In genomic region chr3:143124683-143125520, GRCh38 we compare ENCODE assay signal across 14 cellular contexts. TPM values are rescaled to one million over a fixed set of nuclear protein-coding genes. Genes with fewer than 3 reads are reported as not detected.
A peak's percentile ranks its signal among the peaks of the same experiment; 100 is the strongest.
DNase-seq lines count a peak whose midpoint lies in the region; ATAC-seq and TF ChIP-seq lines count a peak whose summit lies in the region.
"Had no signal": no experiment of that assay in that cellular context is flagged by ENCODE, and none has a peak within 500 bp of the region (broad histone marks: within the 10 kb centered on the region; RNA-seq: fewer than 3 reads in every experiment).

No MANE protein-coding gene starts in this region.

- H3K4me3 ChIP-seq in HUES6 (ENCODE audit: low read depth, low read length) (peak overlapping the region; percentile 32; the same call in 1 of the 2 replicates), adipocyte (ENCODE audit: low read length) (peak overlapping the region; percentile 36), PC-9 (no peak overlapping the region), tibial artery (no peak overlapping the region)
- H3K4me3 ChIP-seq: BLaER1, breast epithelium had no signal

- H3K36me3 ChIP-seq in HUES6 (ENCODE audit: control insufficient read depth, insufficient read depth, low read length): peaks cover 18% of the 10 kb centered on the region
- peaks cover 13% of the 10 kb centered on the region for H3K36me3 ChIP-seq in adipocyte (ENCODE audit: control insufficient read depth, insufficient read depth, low read length, severe bottlenecking)
- no peaks in the 10 kb centered on the region for H3K36me3 ChIP-seq in PC-9 (ENCODE audit: low read depth)
- no peaks in the 10 kb centered on the region for H3K36me3 ChIP-seq in tibial artery
- H3K36me3 ChIP-seq: BLaER1, breast epithelium had no signal

- no peaks in the 10 kb centered on the region for H3K9me2 ChIP-seq in PC-9 (ENCODE audit: insufficient read depth)

- BruUV-seq in PC-9 (replicated peaks; lab: Mats Ljungman, UMichigan): no TSS peak

- no peak overlapping the region for H2AFZ ChIP-seq in PC-9

- TF ChIP-seq CTCF in PC-9 (conservative IDR thresholded peaks at IDR 0.05) (no peak), tibial artery (IDR thresholded peaks at IDR 0.05) (no peak)

- no peak overlapping the region for H3K27ac ChIP-seq in HUES6 (ENCODE audit: low read depth, low read length)
- no peak overlapping the region for H3K27ac ChIP-seq in PC-9
- H3K27ac ChIP-seq in tibial artery: no peak overlapping the region
- H3K27ac ChIP-seq: BLaER1, breast epithelium, neutrophil had no signal

- H3K27me3 ChIP-seq in HUES6 (ENCODE audit: control insufficient read depth, insufficient read depth, low read length): peaks cover 12% of the 10 kb centered on the region
- no peaks in the 10 kb centered on the region for H3K27me3 ChIP-seq in adipocyte (replicated peaks; ENCODE audit: control insufficient read depth, insufficient read depth, low read length)
- H3K27me3 ChIP-seq in PC-9 (ENCODE audit: insufficient read depth, low read depth): no peaks in the 10 kb centered on the region
- H3K27me3 ChIP-seq in tibial artery: peaks cover 0 to 22% of the 10 kb centered on the region in 2 donors

- peak overlapping the region; percentile 6 for H3K9ac ChIP-seq in HUES6 (ENCODE audit: low read length)
- no peak overlapping the region for H3K9ac ChIP-seq in adipocyte (ENCODE audit: low read length)
- H3K9ac ChIP-seq: BLaER1 had no signal

- no peaks in the 10 kb centered on the region for H4K20me1 ChIP-seq in PC-9 (ENCODE audit: insufficient read depth)
- H4K20me1 ChIP-seq: BLaER1 had no signal

- peak; percentile 24 to 51 for DNase-seq in AML-193 (lab: John Stamatoyannopoulos, UW)
- DNase-seq in adipocyte (ENCODE audit: low read depth): no peak
- DNase-seq in medulla oblongata (ENCODE audit: extremely low spot score): peak; percentile 27
- DNase-seq in PC-9: no peak
- DNase-seq in tibial artery: no peak
- DNase-seq: HCEC 1CT; islet precursor cell; stimulated activated CD4-positive, alpha-beta T cell treated with anti-CD3 and anti-CD28 coated beads, Interleukin-2, amount 100 ng/mL, for 48 hours had no signal

- no peak overlapping the region for H3K4me2 ChIP-seq in PC-9
- H3K4me2 ChIP-seq: BLaER1 had no signal

- H3F3A ChIP-seq in PC-9 (ENCODE audit: insufficient read depth, low read depth): no peaks in the 10 kb centered on the region

- CTCF ChIA-PET in PC-9 (lab: Charles Lee): interaction anchor here (0.6 kb wide), 1 partner anchor 1813 kb away, joined by 3 read pairs; no protein-coding TSS in a partner anchor

- intact Hi-C loops in PC-9 (cut with micrococcal nuclease; ENCODE audit: unreplicated experiment): no loop called here
- intact Hi-C loops in tibial artery (cut with DNase I; ENCODE audit: low total_unique reads): no loop called here

- no peak for ATAC-seq in GM18861 (IDR thresholded peaks at IDR 0.05; ENCODE audit: unreplicated experiment)
- ATAC-seq in GM18498 (IDR thresholded peaks at IDR 0.05; ENCODE audit: unreplicated experiment): no peak

- H3K9me3 ChIP-seq in HUES6 (ENCODE audit: control insufficient read depth, insufficient read depth, low read depth, low read length): no peaks in the 10 kb centered on the region
- H3K9me3 ChIP-seq in adipocyte (ENCODE audit: control insufficient read depth, low read length): no peaks in the 10 kb centered on the region
- H3K9me3 ChIP-seq in PC-9 (ENCODE audit: insufficient read depth, low read depth): no peaks in the 10 kb centered on the region
- no peaks in the 10 kb centered on the region for H3K9me3 ChIP-seq in tibial artery
- H3K9me3 ChIP-seq: breast epithelium, neutrophil had no signal

- H3K79me2 ChIP-seq in PC-9 (ENCODE audit: low read depth): no peaks in the 10 kb centered on the region

- H3K4me1 ChIP-seq in HUES6 (ENCODE audit: control insufficient read depth, insufficient read depth, low read length) (peaks cover 18% of the 10 kb centered on the region), adipocyte (ENCODE audit: control insufficient read depth, insufficient read depth, low read length) (peaks cover 33% of the 10 kb centered on the region), PC-9 (replicated peaks; ENCODE audit: insufficient read depth) (no peaks in the 10 kb centered on the region), tibial artery (peaks cover 0 to 15% (median 13%) of the 10 kb centered on the region in 4 donors)

- POLR2A ChIA-PET in PC-9 (lab: Charles Lee; ENCODE audit: unreplicated experiment): interaction anchor here (0.5 kb wide), 1 partner anchor 265 kb away, joined by 4 read pairs; no protein-coding TSS in a partner anchor

RNA-seq across cellular contexts. Expression of gene CHST2, which starts 5.3 kb away (rescaled TPM):
- total RNA-seq in PC-9 (2021): 0.15 and 0.18 TPM in 2 replicates

Comparison
In these comparisons a context has a peak if more than half of its experiments do, and no peak if none do; other contexts are left out.
1. DNase-seq: peak in AML-193 (2 of 2) and medulla oblongata (single experiment); none in adipocyte (single experiment), PC-9 (0 of 2) and tibial artery (0 of 2).
2. H3K4me3 ChIP-seq: peak in HUES6 (single experiment) and adipocyte (single experiment); none in PC-9 (single experiment) and tibial artery (0 of 2).